Comparison of ENCODE assay signal across 8 cellular contexts in the genomic region with DNA sequence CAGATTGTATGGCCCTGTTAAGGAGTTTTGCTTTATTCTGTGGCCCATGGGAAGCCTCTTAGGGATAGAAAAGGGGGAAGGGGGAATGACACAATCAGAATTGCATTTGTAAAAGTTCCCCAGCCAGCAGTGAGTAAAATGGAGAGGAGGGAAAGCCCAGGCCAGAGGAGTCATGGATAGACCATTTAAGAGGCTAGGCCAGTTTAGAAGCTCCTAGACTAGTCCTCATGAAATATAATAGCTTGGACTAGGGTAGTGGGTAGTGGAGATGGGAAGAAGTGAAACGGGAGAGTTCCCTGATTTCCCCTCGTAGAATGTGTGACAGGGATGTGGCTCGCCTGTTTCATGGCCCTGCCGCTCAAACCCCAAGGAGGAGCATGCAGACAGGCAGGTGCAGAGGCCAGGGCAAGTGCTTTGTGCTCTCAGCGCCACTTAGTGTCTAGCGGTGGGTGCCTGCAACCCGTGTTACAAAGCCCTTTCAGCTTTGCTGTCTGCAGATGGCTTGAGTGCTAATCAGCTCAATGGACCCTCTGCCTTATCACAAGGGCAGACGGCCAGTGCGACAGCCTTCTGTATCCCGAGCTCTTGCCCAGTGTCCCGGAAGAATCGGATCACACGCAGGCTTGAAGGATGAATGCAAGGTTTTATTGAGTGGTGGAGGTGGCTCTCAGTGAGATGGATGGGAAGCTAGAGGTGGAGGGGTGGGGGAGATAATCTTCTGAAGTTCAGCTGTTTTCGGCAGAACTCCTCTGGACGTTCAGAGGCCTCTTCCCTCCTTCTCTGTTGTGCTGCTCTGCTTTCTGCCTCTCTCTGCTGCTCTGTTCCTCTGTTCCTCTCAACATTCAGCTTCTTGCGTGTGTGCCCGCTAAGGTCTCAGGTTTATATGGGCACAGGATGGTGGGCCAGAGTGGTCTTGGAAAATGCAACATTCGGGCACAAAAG.
A peak's percentile ranks its signal among the peaks of the same experiment; 100 is the strongest.
DNase-seq lines count a peak whose midpoint lies in the region; ATAC-seq, FAIRE-seq and TF ChIP-seq lines count a peak whose summit lies in the region.

No MANE protein-coding gene starts in this region.

- H3K27me3 ChIP-seq in iPS DF 6.9 (ENCODE audit: control insufficient read depth, insufficient read depth, low read length) (no peaks in the 10 kb centered on the region), thymus (ENCODE audit: control insufficient read depth, insufficient read depth) (no peaks in the 10 kb centered on the region), suprapubic skin (no peaks in the 10 kb centered on the region)

- H3K4me3 ChIP-seq in iPS DF 6.9 (ENCODE audit: low read length): no peak overlapping the region
- no peak overlapping the region for H3K4me3 ChIP-seq in thymus (ENCODE audit: low read length)
- no peak overlapping the region for H3K4me3 ChIP-seq in suprapubic skin

- H3K27ac Mint-ChIP-seq in T-cell: peak overlapping the region; percentile 45 to 62

- DNase-seq in GM12892 (ENCODE audit: insufficient read length) (no peak), HuH-7 (ENCODE audit: low spot score) (peak; percentile 47), T-cell (peak in 13 of 34 experiments; percentile 1 to 30 (median 5)), iPS DF 6.9 (ENCODE audit: low read depth, low spot score) (peak; percentile 54), HK-2 (ENCODE audit: unreplicated experiment) (no peak), AG08396 (ENCODE audit: low spot score) (no peak), suprapubic skin (ENCODE audit: low spot score in 2 of 2) (no peak)

- H3K9me3 ChIP-seq in iPS DF 6.9 (ENCODE audit: control insufficient read depth, insufficient read depth, low read length): no peaks in the 10 kb centered on the region
- H3K9me3 ChIP-seq in thymus (ENCODE audit: control insufficient read depth): no peaks in the 10 kb centered on the region
- H3K9me3 ChIP-seq in suprapubic skin: no peaks in the 10 kb centered on the region

- no CpG with 5 or more reads among the region's 18 CpGs for WGBS in iPS DF 6.9 (ENCODE audit: insufficient coverage, insufficient read length)
- 47% methylated on average over 18 of the region's 18 CpGs for WGBS in thymus
- 74% methylated on average over 15 of the region's 18 CpGs for WGBS in suprapubic skin

- no peak for TF ChIP-seq EP300 in suprapubic skin (IDR thresholded peaks at IDR 0.05)

- H3K4me1 Mint-ChIP-seq in T-cell: peaks cover 7 to 16% (median 10%) of the 10 kb centered on the region in 3 donors

- H3K4me1 ChIP-seq in iPS DF 6.9 (ENCODE audit: control insufficient read depth, insufficient read depth, low read length) (no peaks in the 10 kb centered on the region), thymus (ENCODE audit: control insufficient read depth, insufficient read depth, low read length) (peaks cover 3% of the 10 kb centered on the region), suprapubic skin (peaks cover 6% of the 10 kb centered on the region)

- ATAC-seq in T-cell (replicated peaks in 1 of 4): peak; percentile 40 to 77 (median 71)

- no peak for TF ChIP-seq CTCF in suprapubic skin (IDR thresholded peaks at IDR 0.05)

- H3K36me3 Mint-ChIP-seq in T-cell: no peaks in the 10 kb centered on the region

- POLR2A ChIA-PET in T-cell (lab: Charles Lee): no interaction called here

- TF ChIP-seq POLR2A in GM12892 (IDR thresholded peaks at IDR 0.05; ENCODE audit: low read depth, low read length) (no peak), suprapubic skin (IDR thresholded peaks at IDR 0.05) (no peak)

- peaks cover 0 to 3% (median 0%) of the 10 kb centered on the region in 3 donors for H3K9me3 Mint-ChIP-seq in T-cell

- H3K27ac ChIP-seq in iPS DF 6.9 (ENCODE audit: low read length): no peak overlapping the region
- H3K27ac ChIP-seq in thymus (ENCODE audit: low read depth): peak overlapping the region; percentile 43
- H3K27ac ChIP-seq in suprapubic skin: no peak overlapping the region

- H3K36me3 ChIP-seq in iPS DF 6.9 (ENCODE audit: control insufficient read depth, insufficient read depth, low read length) (no peaks in the 10 kb centered on the region), thymus (ENCODE audit: control insufficient read depth, insufficient read depth) (no peaks in the 10 kb centered on the region), suprapubic skin (no peaks in the 10 kb centered on the region)

- peak; percentile 56 for FAIRE-seq in GM12892 (lab: Jason Lieb, UNC)

- CTCF ChIA-PET in T-cell (lab: Charles Lee): interaction anchor here in 1 of 2 donors (0.8 kb wide), 1 partner anchor 116 kb away, joined by 3 read pairs; no protein-coding TSS in a partner anchor

- peak overlapping the region; percentile 13 to 32 (median 31) for H3K4me3 Mint-ChIP-seq in T-cell

- H3K27me3 Mint-ChIP-seq in T-cell: no peaks in the 10 kb centered on the region

Comparison
In these comparisons a context has a peak if more than half of its experiments do, and no peak if none do; other contexts are left out.
1. DNase-seq: peak in HuH-7 (single experiment) and iPS DF 6.9 (single experiment); none in GM12892 (single experiment), HK-2 (single experiment), AG08396 (single experiment) and suprapubic skin (0 of 2).